Comparison of ENCODE assay signal across 8 cellular contexts in the genomic region with DNA sequence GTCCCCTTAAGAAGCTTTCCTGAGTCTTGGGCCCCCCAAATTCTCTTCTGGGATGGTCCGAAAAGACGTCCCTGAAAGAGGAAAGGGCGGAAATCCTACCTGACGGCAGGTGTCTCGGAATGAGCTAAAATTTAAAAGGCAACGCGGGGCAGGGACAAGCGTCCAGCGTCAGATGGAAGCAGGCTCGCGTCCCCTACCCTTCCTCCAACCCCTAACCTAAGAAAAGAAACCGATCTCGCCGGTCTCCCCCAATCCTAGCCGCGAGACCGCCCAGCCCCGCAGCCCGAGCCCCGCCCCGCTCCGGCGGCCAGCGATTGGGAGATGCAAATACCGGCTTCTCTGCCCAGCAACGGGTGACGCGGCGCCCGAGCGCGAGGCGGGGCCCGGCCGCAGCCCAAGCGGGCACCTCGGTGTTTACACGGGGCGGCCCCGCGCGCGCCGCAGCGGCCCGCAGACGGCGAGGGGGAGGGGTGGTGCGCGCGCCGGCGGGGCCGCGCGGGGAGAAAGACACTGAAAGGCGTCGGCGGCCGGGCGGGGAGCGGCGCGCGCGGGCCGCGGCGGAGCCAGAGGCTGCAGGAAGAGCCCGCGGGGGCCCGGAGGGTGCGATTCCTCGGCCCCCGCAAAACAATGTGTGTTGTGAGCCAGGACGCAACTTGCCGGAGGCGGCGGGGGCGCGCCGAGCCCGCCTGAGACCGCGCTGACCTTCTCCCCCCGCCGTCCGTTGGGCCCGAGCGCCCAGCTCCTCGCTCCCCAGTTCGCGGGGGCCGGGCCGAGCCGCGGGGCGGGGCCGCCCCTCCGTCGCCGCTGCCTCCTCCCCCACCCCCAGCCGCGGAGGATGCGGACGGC. TPM values are rescaled to one million over a fixed set of nuclear protein-coding genes. Genes with fewer than 3 reads are reported as not detected.
A peak's percentile ranks its signal among the peaks of the same experiment; 100 is the strongest.
DNase-seq lines count a peak whose midpoint lies in the region; ATAC-seq and TF ChIP-seq lines count a peak whose summit lies in the region.

SOX12 (plus strand) TSS at position 510 of the 846 bp plus-strand sequence. CDS start 373 bp downstream, outside the sequence.

- peaks cover 20 to 25% of the 10 kb centered on the region in 2 donors for H3K4me1 ChIP-seq in adrenal gland (replicated peaks in 1 of 2)

- peak; percentile 66 to 70 for TF ChIP-seq POLR2A in adrenal gland (IDR thresholded peaks at IDR 0.05)

- H3K27me3 ChIP-seq in adrenal gland: no peaks in the 10 kb centered on the region

- H3K9me3 ChIP-seq in adrenal gland (replicated peaks in 1 of 3): no peaks in the 10 kb centered on the region

- peaks cover 2% of the 10 kb centered on the region for H3K27me3 Mint-ChIP-seq in type B pancreatic cell

- H3K9me3 Mint-ChIP-seq in type B pancreatic cell: no peaks in the 10 kb centered on the region

- no peaks in the 10 kb centered on the region for H3K36me3 ChIP-seq in adrenal gland (replicated peaks in 1 of 2)

- H3K4me1 Mint-ChIP-seq in type B pancreatic cell (ENCODE audit: unreplicated experiment): peaks cover 26% of the 10 kb centered on the region

- peak within 1 kb of the TSS; percentile 97 for H3K4me3 Mint-ChIP-seq in type B pancreatic cell

- peaks cover 11% of the 10 kb centered on the region for H3K36me3 Mint-ChIP-seq in type B pancreatic cell

- H3K27ac ChIP-seq in adrenal gland: peak within 1 kb of the TSS; percentile 84 to 99 (median 94)

- peak within 1 kb of the TSS; percentile 97 for H3K27ac Mint-ChIP-seq in type B pancreatic cell

- peak; percentile 68 for ATAC-seq in HG02852 (IDR thresholded peaks at IDR 0.05; ENCODE audit: unreplicated experiment)

- intact Hi-C loops in adrenal gland (cut with DNase I): no loop called here
- intact Hi-C loops in cardiac septum (cut with DNase I): no loop called here

- peak within 1 kb of the TSS in 3 of 4 donors; percentile 51 to 83 (median 68) for H3K4me3 ChIP-seq in adrenal gland

- WGBS in adrenal gland, 4 donors: 0 to 1% (median 1%) methylated on average over 9 to 93 of the region's 106 CpGs

- DNase-seq in GM13977 (ENCODE audit: low spot score) (peak; percentile 98), NCI-H1436 treated with DMSO at 0.1 percent for 48 hours (lab: John Stamatoyannopoulos, UW) (peak; percentile 77), SW480 (ENCODE audit: low spot score) (peak; percentile 94), adrenal gland (peak; percentile 96 to 98 (median 98)), cardiac septum (ENCODE audit: low spot score) (peak; percentile 99), pons (ENCODE audit: low spot score) (peak; percentile 95), type B pancreatic cell (ENCODE audit: extremely low spot score, unreplicated experiment) (peak; percentile 100)

- in situ Hi-C loops in GM13977 (cut with MboI; ENCODE audit: low pct_unique_long_range_greater_than_20kb, low sequenced_read_pairs, unreplicated experiment): no loop called here

- TF ChIP-seq CTCF in GM13977 (IDR thresholded peaks at IDR 0.05; ENCODE audit: extremely low read depth, insufficient read depth, missing control alignments) (no peak), adrenal gland (IDR thresholded peaks at IDR 0.05) (no peak), type B pancreatic cell (conservative IDR thresholded peaks at IDR 0.05) (no peak)

RNA-seq across cellular contexts. Expression of gene SOX12, which starts in this region (rescaled TPM):
- 10 to 100 TPM in 6 of 8 donors, 1 to 10 TPM in 2; 8.8 to 38.8 (median 13.9) TPM for total RNA-seq in adrenal gland
- polyA plus RNA-seq in adrenal gland: 10 to 100 TPM in 1 of 3 donors, 1 to 10 TPM in 2; 2.0 to 12.8 (median 5.4) TPM
- total RNA-seq in cardiac septum: 10.6 TPM
- 9.9 and 52.7 TPM in 2 replicates for total RNA-seq in type B pancreatic cell (ENCODE audit: low replicate concordance)

Comparison
In these comparisons a context has a peak if more than half of its experiments do, and no peak if none do; other contexts are left out.
1. Peak in every context shown above with its lines: DNase-seq, ATAC-seq, H3K4me3 ChIP-seq and H3K27ac ChIP-seq.